20 cellular contexts compared by ENCODE assay signal in the genomic region with DNA sequence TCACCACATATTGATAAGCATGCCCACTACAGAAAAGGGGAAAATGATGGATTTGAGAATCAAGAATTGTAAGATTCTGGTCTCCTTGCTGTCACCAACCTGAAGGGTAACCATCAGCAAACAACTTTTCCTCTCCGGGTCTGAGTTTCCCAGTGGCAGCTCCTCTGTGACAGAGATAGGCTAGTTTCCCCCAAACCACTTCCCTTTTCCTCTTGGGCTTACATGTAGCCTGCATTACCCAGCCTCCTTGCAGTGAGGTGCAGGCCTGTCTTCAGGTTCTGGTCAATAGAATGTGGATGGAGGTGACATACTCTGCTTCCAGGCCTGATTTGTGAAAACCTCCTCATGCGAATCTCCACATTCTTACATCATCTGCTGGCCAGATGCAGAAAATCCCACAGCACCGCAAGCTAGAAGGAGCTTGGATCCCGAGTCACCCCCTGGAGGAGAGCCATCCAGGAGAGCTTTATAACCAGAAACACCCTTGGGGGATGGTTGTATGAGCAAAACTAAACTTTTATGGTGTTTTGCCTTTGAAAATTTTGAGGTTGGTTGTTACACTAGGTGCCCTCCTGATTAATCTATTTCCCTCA.
DNase-seq lines count a peak whose midpoint lies in the region; ATAC-seq, FAIRE-seq and TF ChIP-seq lines count a peak whose summit lies in the region.
"Had no signal": no experiment of that assay in that cellular context is flagged by ENCODE, and none has a peak within 500 bp of the region (broad histone marks: within the 10 kb centered on the region; RNA-seq: fewer than 3 reads in every experiment).

No MANE protein-coding gene starts in this region.

- H3K9me1 ChIP-seq in K562 (ENCODE audit: control insufficient read depth, insufficient read depth, low read length): no peaks in the 10 kb centered on the region

- no peaks in the 10 kb centered on the region for H3K9me3 ChIP-seq in K562 (replicated peaks; ENCODE audit: control insufficient read depth, insufficient read depth, low read depth, low read length)
- no peaks in the 10 kb centered on the region for H3K9me3 ChIP-seq in hepatocyte (ENCODE audit: low read depth)

- H3K27ac ChIP-seq in K562 (ENCODE audit: extremely low read depth, low read depth, low read length) (no peak overlapping the region), hepatocyte (no peak overlapping the region)

- POLR2A ChIA-PET in K562 (lab: Yijun Ruan, JAX): interaction anchor here (0.7 kb wide), 1 partner anchor 262 kb away, joined by 3 read pairs; no protein-coding TSS in a partner anchor

- intact Hi-C loops in K562 (cut with micrococcal nuclease): no loop called here

- peak; percentile 31 for DNase-seq in GM04503 (ENCODE audit: low read depth)
- peak; percentile 50 for DNase-seq in NB4 (ENCODE audit: low read depth)
- no peak for DNase-seq in K562 (ENCODE audit: extremely low read depth in 1 of 4, low spot score in 3 of 4)
- peak; percentile 92 for DNase-seq in kidney tubule cell (ENCODE audit: low spot score)
- DNase-seq in NCI-H1105 treated with DMSO at 0.1 percent for 48 hours (lab: John Stamatoyannopoulos, UW): no peak
- DNase-seq in hepatocyte (ENCODE audit: low spot score): no peak
- DNase-seq in KBM-7: no peak
- DNase-seq: activated CD8-positive, alpha-beta T cell treated with anti-CD3 and anti-CD28 coated beads, Interleukin-2, amount 10 ng/mL, durations not matched to agents 7 days and 5 days; activated naive CD8-positive, alpha-beta T cell treated with anti-CD3 and anti-CD28 coated beads, Interleukin-2, amount 50 U/mL, for 24 hours; CD4-positive, alpha-beta memory T cell; central memory CD4-positive, alpha-beta T cell; DMS79; endodermal cell; immature natural killer cell; mammary epithelial cell; naive thymus-derived CD8-positive, alpha-beta T cell; NCI-H187 treated with DMSO at 0.1 percent for 48 hours; stimulated activated naive B cell treated with anti-CD40 and anti-IgM and Interleukin-4, amounts not matched to agents 10 μg/mL and 1 μg/mL and 100 μg/mL, for 72 hours had no signal

- no peaks in the 10 kb centered on the region for H3K36me3 ChIP-seq in K562 (ENCODE audit: control insufficient read depth, insufficient read depth, low read length)
- no peaks in the 10 kb centered on the region for H3K36me3 ChIP-seq in hepatocyte (replicated peaks; ENCODE audit: insufficient read depth, low read depth)

- TF ChIP-seq RAD21 in K562 (CRISPR knock-in tag; conservative IDR thresholded peaks at IDR 0.05 in 1 of 2, IDR thresholded peaks at IDR 0.05 in 1 of 2): no peak

- H3K4me1 ChIP-seq in K562 (replicated peaks in 1 of 2; ENCODE audit: control insufficient read depth in 2 of 2, insufficient read depth in 2 of 2, low read length in 2 of 2): no peaks in the 10 kb centered on the region
- H3K4me1 ChIP-seq in hepatocyte (ENCODE audit: insufficient read depth): no peaks in the 10 kb centered on the region

- TF ChIP-seq EP300 in K562 (IDR thresholded peaks at IDR 0.05; ENCODE audit: low read length): no peak

- ATAC-seq in K562: no peak
- ATAC-seq in GM21526 (IDR thresholded peaks at IDR 0.05; ENCODE audit: low FRiP score, unreplicated experiment): no peak
- ATAC-seq: activated CD8-positive, alpha-beta T cell treated with anti-CD3 and anti-CD28 coated beads, Interleukin-2, amount 10 ng/mL, durations not matched to agents 7 days and 5 days; activated naive CD8-positive, alpha-beta T cell treated with anti-CD3 and anti-CD28 coated beads, Interleukin-2, amount 50 U/mL, for 24 hours; naive thymus-derived CD8-positive, alpha-beta T cell; WTC11 had no signal

- CTCF ChIA-PET in K562 (lab: Yijun Ruan, JAX; ENCODE audit: low intra/inter-chr PET ratio): no interaction called here

- no peak for FAIRE-seq in K562 (lab: Jason Lieb, UNC)

- WGBS in K562 (ENCODE audit: insufficient coverage, low coverage, missing lambda C conversion rate): 0% methylated on average over 4 of the region's 4 CpGs
- 70% methylated on average over 4 of the region's 4 CpGs for WGBS in hepatocyte (ENCODE audit: low lambda C conversion rate, missing lambda C conversion rate)

- H4K20me1 ChIP-seq in K562 (replicated peaks; ENCODE audit: control insufficient read depth, insufficient read depth, low read length) (no peaks in the 10 kb centered on the region), hepatocyte (ENCODE audit: insufficient read depth, poor library complexity, severe bottlenecking) (no peaks in the 10 kb centered on the region)

- H2AFZ ChIP-seq in K562 (ENCODE audit: low read depth, low read length): no peak overlapping the region
- no peak overlapping the region for H2AFZ ChIP-seq in hepatocyte

- H3K4me2 ChIP-seq in K562 (ENCODE audit: insufficient read depth, low read length): no peak overlapping the region
- H3K4me2 ChIP-seq in hepatocyte: no peak overlapping the region

- no peaks in the 10 kb centered on the region for H3K79me2 ChIP-seq in K562 (ENCODE audit: control insufficient read depth, insufficient read depth, low read length)
- H3K79me2 ChIP-seq in hepatocyte: no peaks in the 10 kb centered on the region

- H3K4me3 ChIP-seq in NB4 (ENCODE audit: low read depth, low read length) (no peak overlapping the region), K562 (no peak overlapping the region), hepatocyte (no peak overlapping the region)

- H3K9me2 ChIP-seq in hepatocyte (replicated peaks; ENCODE audit: insufficient read depth): no peaks in the 10 kb centered on the region

- TF ChIP-seq CTCF in NB4 (IDR thresholded peaks at IDR 0.05; ENCODE audit: low read depth, low read length): no peak
- TF ChIP-seq CTCF in K562 (IDR thresholded peaks at IDR 0.05 in 2 of 3, conservative IDR thresholded peaks at IDR 0.05 in 1 of 3; ENCODE audit: insufficient read depth in 2 of 3, low read depth in 1 of 3, low read length in 3 of 3): no peak
- TF ChIP-seq CTCF in hepatocyte (IDR thresholded peaks at IDR 0.05; ENCODE audit: poor library complexity): no peak

- peaks cover 30 to 64% of the 10 kb centered on the region in 2 experiments; a peak in 3 of 5 replicates for H3K27me3 ChIP-seq in K562 (ENCODE audit: control insufficient read depth in 2 of 2, insufficient read depth in 2 of 2, low read length in 2 of 2)
- H3K27me3 ChIP-seq in hepatocyte: no peaks in the 10 kb centered on the region

- H3K9ac ChIP-seq in K562 (ENCODE audit: insufficient read depth in 1 of 2, low read depth in 2 of 2, low read length in 2 of 2): no peak overlapping the region

- TF ChIP-seq POLR2A in NB4 (IDR thresholded peaks at IDR 0.05; ENCODE audit: extremely low read depth, insufficient read length) (no peak), K562 (conservative IDR thresholded peaks at IDR 0.05) (no peak)

- in situ Hi-C loops in K562 (cut with MboI) (no loop called here), KBM-7 (cut with MboI; ENCODE audit: low pct_unique_long_range_greater_than_20kb, low sequenced_read_pairs) (loop anchor here (25.0 kb wide), 1 partner anchor 207 kb away; a partner anchor contains a TSS)

- no TSS peak for BruUV-seq in K562 (replicated peaks; lab: Mats Ljungman, UMichigan)

TF ChIP-seq in K562, 482 proteins besides CTCF, POLR2A, EP300 and RAD21:
- no peak for TF ChIP-seq COPS2 (conservative IDR thresholded peaks at IDR 0.05)
- peak; percentile 89 for TF ChIP-seq SPI1 (IDR thresholded peaks at IDR 0.05; ENCODE audit: borderline replicate concordance, low read depth, low read length)
- TF ChIP-seq GATAD2B (IDR thresholded peaks at IDR 0.05; ENCODE audit: borderline replicate concordance): no peak
TF ChIP-seq in K562: peak in this region for 1.

Comparison
In these comparisons a context has a peak if more than half of its experiments do, and no peak if none do; other contexts are left out.
1. DNase-seq: peak in GM04503 (single experiment), NB4 (single experiment) and kidney tubule cell (single experiment); none in K562 (0 of 4), NCI-H1105 treated with DMSO at 0.1 percent for 48 hours (single experiment), hepatocyte (single experiment) and KBM-7 (single experiment).